ENCODE assay signal across 12 cellular contexts in genomic region chr7:100079024-100079560, GRCh38. TPM values are rescaled to one million over a fixed set of nuclear protein-coding genes. Genes with fewer than 3 reads are reported as not detected.
DNase-seq lines count a peak whose midpoint lies in the region; ATAC-seq, FAIRE-seq and TF ChIP-seq lines count a peak whose summit lies in the region.
"Had no signal": no experiment of that assay in that cellular context is flagged by ENCODE, and none has a peak within 500 bp of the region (broad histone marks: within the 10 kb centered on the region; RNA-seq: fewer than 3 reads in every experiment).

No MANE protein-coding gene starts in this region.

- no peak for DNase-seq in activated CD4-positive, alpha-beta T cell treated with anti-CD3 and anti-CD28 coated beads, Interleukin-2, amount 10 ng/mL, durations not matched to agents 24 days and 14 days
- DNase-seq in activated CD4-positive, alpha-beta T cell treated with anti-CD3 and anti-CD28 coated beads, Interleukin-2, amount 50 U/mL, for 4 hours: no peak
- DNase-seq in activated CD8-positive, alpha-beta T cell treated with anti-CD3 and anti-CD28 coated beads for 36 hours: no peak
- DNase-seq in inferior parietal cortex (ENCODE audit: extremely low spot score) (peak; percentile 72), small intestine (peak; percentile 98), iPS-NIHi7 (ENCODE audit: extremely low spot score) (no peak), KBM-7 (no peak)
- DNase-seq: activated CD4-positive, alpha-beta T cell treated with anti-CD3 and anti-CD28 coated beads, Interleukin-2, amount 50 U/mL, for 1 hour had no signal

- WGBS in small intestine, 3 donors: 18 to 59% (median 36%) methylated on average over 7 of the region's 7 CpGs

- CTCF ChIA-PET in activated CD8-positive, alpha-beta T cell treated with anti-CD3 and anti-CD28 coated beads for 36 hours (lab: Charles Lee): interaction anchor here (1.1 to 1.3 kb wide), 2 partner anchors 20 to 85 kb away, joined by 3 read pairs; no protein-coding TSS in a partner anchor

- ATAC-seq in activated CD8-positive, alpha-beta T cell treated with anti-CD3 and anti-CD28 coated beads for 36 hours: no peak
- no peak for ATAC-seq in GM19452 (IDR thresholded peaks at IDR 0.05; ENCODE audit: unreplicated experiment)
- ATAC-seq: A549 had no signal

- no peaks in the 10 kb centered on the region for H3K9me3 ChIP-seq in small intestine (ENCODE audit: control insufficient read depth, low read depth)

- H3K27ac ChIP-seq in small intestine (ENCODE audit: low read depth in 1 of 2, low read length in 1 of 2): peak overlapping the region; percentile 77 to 92
- H3K27ac ChIP-seq: A549, SK-N-MC had no signal

- POLR2A ChIA-PET in activated CD8-positive, alpha-beta T cell treated with anti-CD3 and anti-CD28 coated beads for 36 hours (lab: Charles Lee): interaction anchor here (1.0 to 1.1 kb wide), 3 partner anchors 12 to 81 kb away, joined by 3 read pairs; partner anchors contain the start of genes AP4M1 and MCM7

- H3K36me3 Mint-ChIP-seq in activated CD4-positive, alpha-beta T cell treated with anti-CD3 and anti-CD28 coated beads, Interleukin-2, amount 10 ng/mL, durations not matched to agents 24 days and 14 days (ENCODE audit: low read depth): peaks cover 54% of the 10 kb centered on the region
- H3K36me3 Mint-ChIP-seq in activated CD8-positive, alpha-beta T cell treated with anti-CD3 and anti-CD28 coated beads for 36 hours (ENCODE audit: low read depth): peaks cover 41% of the 10 kb centered on the region

- peaks cover 11% of the 10 kb centered on the region for H3K9me3 Mint-ChIP-seq in activated CD4-positive, alpha-beta T cell treated with anti-CD3 and anti-CD28 coated beads, Interleukin-2, amount 10 ng/mL, durations not matched to agents 24 days and 14 days
- no peaks in the 10 kb centered on the region for H3K9me3 Mint-ChIP-seq in activated CD8-positive, alpha-beta T cell treated with anti-CD3 and anti-CD28 coated beads for 36 hours

- peaks cover 3% of the 10 kb centered on the region for H3K27me3 Mint-ChIP-seq in activated CD4-positive, alpha-beta T cell treated with anti-CD3 and anti-CD28 coated beads, Interleukin-2, amount 10 ng/mL, durations not matched to agents 24 days and 14 days
- no peaks in the 10 kb centered on the region for H3K27me3 Mint-ChIP-seq in activated CD8-positive, alpha-beta T cell treated with anti-CD3 and anti-CD28 coated beads for 36 hours

- peak overlapping the region in 1 of 2 donors; percentile 27 for H3K4me3 ChIP-seq in small intestine (ENCODE audit: low read depth in 1 of 2, low read length in 2 of 2)

- H3K27me3 ChIP-seq in small intestine (ENCODE audit: control insufficient read depth in 2 of 2, insufficient read depth in 2 of 2, low read length in 2 of 2): no peaks in the 10 kb centered on the region

- in situ Hi-C loops in KBM-7 (cut with MboI; ENCODE audit: low pct_unique_long_range_greater_than_20kb, low sequenced_read_pairs): no loop called here

- no peak overlapping the region for H3K27ac Mint-ChIP-seq in activated CD4-positive, alpha-beta T cell treated with anti-CD3 and anti-CD28 coated beads, Interleukin-2, amount 10 ng/mL, durations not matched to agents 24 days and 14 days
- H3K27ac Mint-ChIP-seq in activated CD8-positive, alpha-beta T cell treated with anti-CD3 and anti-CD28 coated beads for 36 hours: no peak overlapping the region

- no peak for FAIRE-seq in small intestine (lab: Jason Lieb, UNC)
- FAIRE-seq: A549, endometrium had no signal

- peaks cover 23% of the 10 kb centered on the region for H3K4me1 Mint-ChIP-seq in activated CD4-positive, alpha-beta T cell treated with anti-CD3 and anti-CD28 coated beads, Interleukin-2, amount 10 ng/mL, durations not matched to agents 24 days and 14 days
- peaks cover 21% of the 10 kb centered on the region for H3K4me1 Mint-ChIP-seq in activated CD8-positive, alpha-beta T cell treated with anti-CD3 and anti-CD28 coated beads for 36 hours (ENCODE audit: low read depth)

- peaks cover 7 to 18% of the 10 kb centered on the region in 2 donors for H3K36me3 ChIP-seq in small intestine (ENCODE audit: control insufficient read depth in 2 of 2, insufficient read depth in 2 of 2, low read length in 2 of 2)

- H3K4me3 Mint-ChIP-seq in activated CD4-positive, alpha-beta T cell treated with anti-CD3 and anti-CD28 coated beads, Interleukin-2, amount 10 ng/mL, durations not matched to agents 24 days and 14 days: peak overlapping the region; percentile 14
- peak overlapping the region; percentile 6 for H3K4me3 Mint-ChIP-seq in activated CD8-positive, alpha-beta T cell treated with anti-CD3 and anti-CD28 coated beads for 36 hours

- intact Hi-C loops in activated CD4-positive, alpha-beta T cell treated with anti-CD3 and anti-CD28 coated beads, Interleukin-2, amount 10 ng/mL, durations not matched to agents 24 days and 14 days (cut with micrococcal nuclease): no loop called here
- intact Hi-C loops in activated CD8-positive, alpha-beta T cell treated with anti-CD3 and anti-CD28 coated beads for 36 hours (cut with micrococcal nuclease): no loop called here

- H3K4me1 ChIP-seq in small intestine (ENCODE audit: control insufficient read depth in 2 of 2, insufficient read depth in 1 of 2, low read depth in 1 of 2, low read length in 1 of 2): peaks cover 0 to 2% of the 10 kb centered on the region in 2 donors

- TF ChIP-seq CTCF in activated CD8-positive, alpha-beta T cell treated with anti-CD3 and anti-CD28 coated beads for 36 hours (IDR thresholded peaks at IDR 0.05): no peak

RNA-seq across cellular contexts. Expression of gene ZNF3, which starts 2.4 kb away (rescaled TPM):
- total RNA-seq in activated CD4-positive, alpha-beta T cell treated with anti-CD3 and anti-CD28 coated beads, Interleukin-2, amount 10 ng/mL, durations not matched to agents 24 days and 14 days: 21.5 and 23.3 TPM in 2 replicates
- 10 to 100 TPM; 16.4 to 18.9 TPM for total RNA-seq in activated CD8-positive, alpha-beta T cell treated with anti-CD3 and anti-CD28 coated beads for 36 hours
- 10 to 100 TPM; 20.3 to 32.4 (median 21.9) TPM for polyA plus RNA-seq in small intestine

RNA-seq across cellular contexts. Expression of gene COPS6, which starts 9.7 kb away (rescaled TPM):
- 109 and 114 TPM in 2 replicates for total RNA-seq in activated CD4-positive, alpha-beta T cell treated with anti-CD3 and anti-CD28 coated beads, Interleukin-2, amount 10 ng/mL, durations not matched to agents 24 days and 14 days
- 10 to 100 TPM; 81.3 to 86.3 TPM for total RNA-seq in activated CD8-positive, alpha-beta T cell treated with anti-CD3 and anti-CD28 coated beads for 36 hours
- 10 to 100 TPM; 76.7 to 92.0 (median 84.8) TPM for polyA plus RNA-seq in small intestine

RNA-seq across cellular contexts. Expression of gene MCM7, which starts 22.1 kb away (rescaled TPM):
- 464 and 469 TPM in 2 replicates for total RNA-seq in activated CD4-positive, alpha-beta T cell treated with anti-CD3 and anti-CD28 coated beads, Interleukin-2, amount 10 ng/mL, durations not matched to agents 24 days and 14 days
- 100 to 1,000 TPM; 456 to 476 TPM for total RNA-seq in activated CD8-positive, alpha-beta T cell treated with anti-CD3 and anti-CD28 coated beads for 36 hours
- 10 to 100 TPM; 35.8 to 80.2 (median 46.5) TPM for polyA plus RNA-seq in small intestine

RNA-seq across cellular contexts. Expression of gene AP4M1, which starts 22.4 kb away (rescaled TPM):
- total RNA-seq in activated CD4-positive, alpha-beta T cell treated with anti-CD3 and anti-CD28 coated beads, Interleukin-2, amount 10 ng/mL, durations not matched to agents 24 days and 14 days: 13.5 and 16.4 TPM in 2 replicates
- 10 to 100 TPM in 1 of 2 experiments, 1 to 10 TPM in 1; 9.8 to 10.9 TPM for total RNA-seq in activated CD8-positive, alpha-beta T cell treated with anti-CD3 and anti-CD28 coated beads for 36 hours
- 10 to 100 TPM; 15.7 to 20.6 (median 18.6) TPM for polyA plus RNA-seq in small intestine

RNA-seq across cellular contexts. Expression of gene ZSCAN21, which starts 29.5 kb away (rescaled TPM):
- total RNA-seq in activated CD4-positive, alpha-beta T cell treated with anti-CD3 and anti-CD28 coated beads, Interleukin-2, amount 10 ng/mL, durations not matched to agents 24 days and 14 days: 8.0 TPM in 2 replicates
- 1 to 10 TPM; 6.3 to 6.9 TPM for total RNA-seq in activated CD8-positive, alpha-beta T cell treated with anti-CD3 and anti-CD28 coated beads for 36 hours
- polyA plus RNA-seq in small intestine: 1 to 10 TPM; 4.0 to 7.0 (median 6.0) TPM

Comparison
In these comparisons a context has a peak if more than half of its experiments do, and no peak if none do; other contexts are left out.
1. DNase-seq: peak in inferior parietal cortex (single experiment) and small intestine (single experiment); none in activated CD4-positive, alpha-beta T cell treated with anti-CD3 and anti-CD28 coated beads, Interleukin-2, amount 10 ng/mL, durations not matched to agents 24 days and 14 days (single experiment), activated CD4-positive, alpha-beta T cell treated with anti-CD3 and anti-CD28 coated beads, Interleukin-2, amount 50 U/mL, for 4 hours (0 of 2), activated CD8-positive, alpha-beta T cell treated with anti-CD3 and anti-CD28 coated beads for 36 hours (single experiment), iPS-NIHi7 (single experiment) and KBM-7 (single experiment).